In the genomic region with DNA sequence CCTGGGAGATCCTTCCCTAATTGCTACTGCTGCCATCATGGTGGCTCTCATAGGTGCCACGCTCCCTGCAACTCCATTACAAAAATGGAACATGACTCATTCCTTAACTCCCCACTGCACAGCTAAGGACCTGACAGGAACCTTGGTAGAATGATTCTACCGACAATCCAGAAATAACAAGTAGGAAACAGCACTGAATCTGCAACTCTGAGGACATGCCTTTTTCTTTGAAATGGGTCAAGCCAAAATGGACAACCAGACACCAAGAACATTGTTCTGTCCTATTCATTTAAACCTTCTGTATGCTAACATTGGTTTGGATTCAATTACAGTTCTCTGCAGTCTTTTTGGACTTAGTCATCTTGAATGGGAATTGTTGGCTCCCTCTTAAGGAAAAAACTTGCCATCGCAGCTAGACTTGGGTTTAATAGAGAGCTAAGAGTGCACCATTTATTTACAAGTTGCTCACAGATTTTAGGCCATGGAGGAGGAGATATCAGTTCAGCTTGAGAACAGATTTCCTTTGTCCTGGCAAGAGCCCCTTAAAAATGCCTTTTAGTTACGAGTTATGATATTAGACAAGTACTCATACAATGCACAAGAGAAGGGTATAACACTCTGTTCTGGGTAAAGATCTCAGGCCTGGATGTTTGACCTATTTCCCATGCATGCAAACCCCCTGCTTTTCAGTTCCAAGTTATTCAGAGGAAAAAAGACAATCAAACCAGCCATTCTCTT, we compare ENCODE assay signal across 8 cellular contexts. TPM values are rescaled to one million over a fixed set of nuclear protein-coding genes. Genes with fewer than 3 reads are reported as not detected.
DNase-seq lines count a peak whose midpoint lies in the region; ATAC-seq, FAIRE-seq and TF ChIP-seq lines count a peak whose summit lies in the region.

No MANE protein-coding gene starts in this region.

- POLR2A ChIA-PET in HEK293T (lab: Yijun Ruan, JAX), result no interaction called here

- H3K9me3 ChIP-seq in esophagus muscularis mucosa (no peaks in the 10 kb centered on the region), pancreas (no peaks in the 10 kb centered on the region)

- H3K36me3 ChIP-seq in esophagus muscularis mucosa (no peaks in the 10 kb centered on the region), pancreas (no peaks in the 10 kb centered on the region)

- peak in 2 of 3 experiments; percentile 29 to 54 for TF ChIP-seq CTCF in esophagus muscularis mucosa (IDR thresholded peaks at IDR 0.05)
- peak in 2 of 4 donors; percentile 19 to 20 for TF ChIP-seq CTCF in pancreas (IDR thresholded peaks at IDR 0.05)

- intact Hi-C loops in esophagus muscularis mucosa (cut with DNase I) (loop anchor here (10.0 kb wide), 1 partner anchor 291 kb away; no protein-coding TSS in a partner anchor), pancreas (cut with DNase I) (no loop called here)

- H3K4me1 ChIP-seq in esophagus muscularis mucosa, result peaks cover 5 to 11% (median 6%) of the 10 kb centered on the region in 4 donors
- no peaks in the 10 kb centered on the region for H3K4me1 ChIP-seq in pancreas

- H3K4me3 ChIP-seq in esophagus muscularis mucosa (no peak overlapping the region), pancreas (no peak overlapping the region)

- ATAC-seq in pancreas, result peak; percentile 53 to 80 (median 67)
- no peak for ATAC-seq in GM21737 (IDR thresholded peaks at IDR 0.05; ENCODE audit: unreplicated experiment)
- ATAC-seq in GM19023 (IDR thresholded peaks at IDR 0.05; ENCODE audit: unreplicated experiment), result no peak
- no peak for ATAC-seq in HG03108 (IDR thresholded peaks at IDR 0.05; ENCODE audit: unreplicated experiment)

- peak; percentile 77 for DNase-seq in DMS 273 (lab: John Stamatoyannopoulos, UW; ENCODE audit: unreplicated experiment)
- DNase-seq in HEK293T (ENCODE audit: extremely low spot score), result peak; percentile 33
- peak; percentile 87 for DNase-seq in RKO (ENCODE audit: low spot score)
- peak; percentile 42 for DNase-seq in esophagus muscularis mucosa (ENCODE audit: extremely low spot score)
- DNase-seq in pancreas, result no peak

- H3K27ac ChIP-seq in esophagus muscularis mucosa (replicated peaks in 1 of 4) (no peak overlapping the region), pancreas (no peak overlapping the region)

- CTCF ChIA-PET in HEK293T (lab: Yijun Ruan, JAX), result interaction anchor here (0.6 to 4.0 kb wide), 9 partner anchors 9 to 1057 kb away, joined by 3 to 50 read pairs (median 3); no protein-coding TSS in a partner anchor

- no peak for FAIRE-seq in pancreas (lab: Jason Lieb, UNC)

- TF ChIP-seq POLR2A in esophagus muscularis mucosa (IDR thresholded peaks at IDR 0.05; ENCODE audit: low read depth), result no peak

- WGBS in esophagus muscularis mucosa, result 59% methylated on average over 4 of the region's 4 CpGs
- 48 to 51% methylated on average over 4 of the region's 4 CpGs for WGBS in pancreas, 2 donors

- TF ChIP-seq EP300 in esophagus muscularis mucosa (IDR thresholded peaks at IDR 0.05), result no peak

- H3K27me3 ChIP-seq in esophagus muscularis mucosa (peaks cover 0 to 12% (median 0%) of the 10 kb centered on the region in 4 donors), pancreas (no peaks in the 10 kb centered on the region)

TF ChIP-seq in HEK293T, 16 proteins besides CTCF, POLR2A, EP300 and RAD21:
- TF ChIP-seq L3MBTL2 (conservative IDR thresholded peaks at IDR 0.05) (no peak), SP1 (IDR thresholded peaks at IDR 0.05) (no peak), LEF1 (IDR thresholded peaks at IDR 0.05; ENCODE audit: borderline replicate concordance) (no peak), ELF4 (IDR thresholded peaks at IDR 0.05) (no peak), HDGF (IDR thresholded peaks at IDR 0.05; ENCODE audit: borderline replicate concordance) (no peak), ARNT (IDR thresholded peaks at IDR 0.05) (no peak), FOXM1 (IDR thresholded peaks at IDR 0.05; ENCODE audit: borderline replicate concordance) (no peak), CTBP1 (IDR thresholded peaks at IDR 0.05; ENCODE audit: borderline replicate concordance) (no peak), ZNF384 (IDR thresholded peaks at IDR 0.05) (no peak), FOXA1 (IDR thresholded peaks at IDR 0.05) (no peak), TARDBP (IDR thresholded peaks at IDR 0.05) (no peak), FOXK2 (IDR thresholded peaks at IDR 0.05) (no peak), BHLHE40 (IDR thresholded peaks at IDR 0.05; ENCODE audit: borderline replicate concordance) (no peak), SUZ12 (IDR thresholded peaks at IDR 0.05) (no peak), NFRKB (IDR thresholded peaks at IDR 0.05) (no peak)
- TF ChIP-seq, protein P1, sequence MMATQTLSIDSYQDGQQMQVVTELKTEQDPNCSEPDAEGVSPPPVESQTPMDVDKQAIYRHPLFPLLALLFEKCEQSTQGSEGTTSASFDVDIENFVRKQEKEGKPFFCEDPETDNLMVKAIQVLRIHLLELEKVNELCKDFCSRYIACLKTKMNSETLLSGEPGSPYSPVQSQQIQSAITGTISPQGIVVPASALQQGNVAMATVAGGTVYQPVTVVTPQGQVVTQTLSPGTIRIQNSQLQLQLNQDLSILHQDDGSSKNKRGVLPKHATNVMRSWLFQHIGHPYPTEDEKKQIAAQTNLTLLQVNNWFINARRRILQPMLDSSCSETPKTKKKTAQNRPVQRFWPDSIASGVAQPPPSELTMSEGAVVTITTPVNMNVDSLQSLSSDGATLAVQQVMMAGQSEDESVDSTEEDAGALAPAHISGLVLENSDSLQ (IDR thresholded peaks at IDR 0.05), result no peak

RNA-seq across cellular contexts. Expression of a gene that starts 20.9 kb away (rescaled TPM):
- total RNA-seq in esophagus muscularis mucosa, result 10 to 100 TPM; 20.0 to 38.6 (median 30.3) TPM
- 10 to 100 TPM; 13.8 to 18.2 (median 15.0) TPM for total RNA-seq in pancreas
- polyA plus RNA-seq in pancreas, result 10 to 100 TPM; 15.4 to 24.2 TPM

Comparison
In these comparisons a context has a peak if more than half of its experiments do, and no peak if none do; other contexts are left out.
1. DNase-seq: peak in DMS 273 (single experiment), HEK293T (single experiment), RKO (single experiment) and esophagus muscularis mucosa (single experiment); none in pancreas (0 of 6).
2. ATAC-seq: peak in pancreas (4 of 4); none in GM21737 (single experiment), GM19023 (single experiment) and HG03108 (single experiment).